9 cellular contexts compared by ENCODE assay signal in genomic region chr7:151249732-151250072, GRCh38. TPM values are rescaled to one million over a fixed set of nuclear protein-coding genes. Genes with fewer than 3 reads are reported as not detected.
DNase-seq lines count a peak whose midpoint lies in the region; ATAC-seq and TF ChIP-seq lines count a peak whose summit lies in the region.
"Had no signal": no experiment of that assay in that cellular context is flagged by ENCODE, and none has a peak within 500 bp of the region (broad histone marks: within the 10 kb centered on the region; RNA-seq: fewer than 3 reads in every experiment).

No MANE protein-coding gene starts in this region.

- peak overlapping the region; percentile 52 for H3K27ac ChIP-seq in fibroblast of lung (ENCODE audit: insufficient read depth, low read length)
- no peak overlapping the region for H3K27ac ChIP-seq in neuronal stem cell (replicated peaks; ENCODE audit: low read length)

- H3K79me2 ChIP-seq in fibroblast of lung (ENCODE audit: control insufficient read depth, insufficient read depth, low read length), result peaks cover 5% of the 10 kb centered on the region

- intact Hi-C loops in CD14-positive monocyte (cut with micrococcal nuclease), result loop anchor here (2.0 to 5.0 kb wide), 2 partner anchors 23 to 53 kb away; no protein-coding TSS in a partner anchor

- H3K9ac ChIP-seq in fibroblast of lung (ENCODE audit: insufficient read depth, low read length) (no peak overlapping the region), neuronal stem cell (ENCODE audit: low read depth, low read length, poor library complexity) (no peak overlapping the region)

- H3K14ac ChIP-seq in neuronal stem cell (ENCODE audit: low read length), result no peak overlapping the region

- peaks cover 30 to 42% of the 10 kb centered on the region in 2 donors for H3K36me3 Mint-ChIP-seq in CD14-positive monocyte

- no peak for ATAC-seq in HG03097 (IDR thresholded peaks at IDR 0.05; ENCODE audit: low FRiP score, unreplicated experiment)

- H3K4me1 Mint-ChIP-seq in CD14-positive monocyte, result peaks cover 61% of the 10 kb centered on the region

- no peak overlapping the region for H3K27ac Mint-ChIP-seq in CD14-positive monocyte
- H3K27ac Mint-ChIP-seq: activated T-cell treated with anti-CD3 and anti-CD28 coated beads, Interleukin-2, amount 50 U/mL, for 72 hours had no signal

- H3K9me3 Mint-ChIP-seq in CD14-positive monocyte, result peaks cover 0 to 24% (median 12%) of the 10 kb centered on the region in 7 donors
- H3K9me3 Mint-ChIP-seq: activated T-cell treated with anti-CD3 and anti-CD28 coated beads, Interleukin-2, amount 50 U/mL, for 72 hours had no signal

- no peak overlapping the region for H4K8ac ChIP-seq in neuronal stem cell (ENCODE audit: low read depth, low read length)

- TF ChIP-seq CTCF in CD14-positive monocyte (IDR thresholded peaks at IDR 0.05), result no peak
- TF ChIP-seq CTCF in fibroblast of lung (conservative IDR thresholded peaks at IDR 0.05 in 1 of 2, IDR thresholded peaks at IDR 0.05 in 1 of 2; ENCODE audit: low read depth in 1 of 2, low read length in 2 of 2), result no peak

- no peaks in the 10 kb centered on the region for H4K20me1 ChIP-seq in fibroblast of lung (ENCODE audit: control insufficient read depth, extremely low read depth, insufficient read depth, low read length)

- WGBS in neuronal stem cell (ENCODE audit: extremely low coverage in 2 of 2, insufficient read length in 2 of 2, insufficient replicate concordance in 1 of 2), 2 donors, result no CpG with 5 or more reads among the region's 5 CpGs

- H3K4me1 ChIP-seq in fibroblast of lung (ENCODE audit: control insufficient read depth, extremely low read depth, insufficient read depth, low read length) (peaks cover 40% of the 10 kb centered on the region), neuronal stem cell (ENCODE audit: control insufficient read depth in 2 of 2, insufficient read depth in 1 of 2, low read depth in 1 of 2, low read length in 2 of 2) (peaks cover 45 to 52% of the 10 kb centered on the region in 2 donors)

- no peak overlapping the region for H2BK5ac ChIP-seq in neuronal stem cell (ENCODE audit: low read length)

- H3K4me3 ChIP-seq in fibroblast of lung (replicated peaks in 1 of 4; ENCODE audit: control extremely low read depth in 1 of 4, insufficient read depth in 1 of 4, low read depth in 3 of 4, low read length in 4 of 4) (peak overlapping the region in 1 of 4 experiments; percentile 82), neuronal stem cell (ENCODE audit: low read length in 2 of 2) (peak overlapping the region in 1 of 2 donors; percentile 62)

- no peak overlapping the region for H2BK12ac ChIP-seq in neuronal stem cell (ENCODE audit: low read length)

- H3K27me3 ChIP-seq in fibroblast of lung (ENCODE audit: control insufficient read depth, insufficient read depth, low read length) (no peaks in the 10 kb centered on the region), neuronal stem cell (ENCODE audit: control insufficient read depth in 3 of 3, insufficient read depth in 3 of 3, low read depth in 1 of 3, low read length in 3 of 3) (peaks cover 0 to 29% (median 0%) of the 10 kb centered on the region in 3 experiments)

- H2AFZ ChIP-seq in fibroblast of lung (ENCODE audit: low read length) (no peak overlapping the region), neuronal stem cell (ENCODE audit: low read length) (peak overlapping the region; percentile 93)

- peaks cover 81 to 95% (median 82%) of the 10 kb centered on the region in 3 donors for H3K27me3 Mint-ChIP-seq in CD14-positive monocyte (ENCODE audit: low read depth in 3 of 3)

- no peak overlapping the region for H2AK5ac ChIP-seq in neuronal stem cell (ENCODE audit: low read depth, low read length)

- no peak overlapping the region for H2BK120ac ChIP-seq in neuronal stem cell (ENCODE audit: low read depth, low read length)

- H3K4me3 Mint-ChIP-seq in CD14-positive monocyte, result peak overlapping the region; percentile 81 to 91

- no peaks in the 10 kb centered on the region for H3K79me1 ChIP-seq in neuronal stem cell (ENCODE audit: low read depth, low read length)

- H4K91ac ChIP-seq in neuronal stem cell (ENCODE audit: low read depth, low read length, poor library complexity), result no peak overlapping the region

- no peak overlapping the region for H3K23ac ChIP-seq in neuronal stem cell (ENCODE audit: low read depth, low read length, poor library complexity)

- DNase-seq in CD14-positive monocyte (ENCODE audit: low spot score) (no peak), NCI-H460 (ENCODE audit: extremely low read depth, low read depth) (peak; percentile 65), fibroblast of lung (ENCODE audit: low read depth in 2 of 2) (peak; percentile 49 to 63), neuronal stem cell (ENCODE audit: low spot score) (peak; percentile 27), GF-D8 (lab: John Stamatoyannopoulos, UW) (no peak)
- no peak for DNase-seq in central memory CD4-positive, alpha-beta T cell
- DNase-seq in NK-92 treated with Interleukin-12 subunit alpha and Interleukin-12 subunit beta, amount 100 ng/mL, for 24 hours (lab: John Stamatoyannopoulos, UW), result no peak

- H3K18ac ChIP-seq in neuronal stem cell (ENCODE audit: low read length), result no peak overlapping the region

- H3K4me2 ChIP-seq in fibroblast of lung (ENCODE audit: extremely low read depth, insufficient read depth, low read length) (peak overlapping the region; percentile 71), neuronal stem cell (ENCODE audit: insufficient read depth, low read length, poor library complexity, severe bottlenecking) (no peak overlapping the region)

- no peak overlapping the region for H3K4ac ChIP-seq in neuronal stem cell (ENCODE audit: low read length)

- H3K9me3 ChIP-seq in fibroblast of lung (ENCODE audit: control insufficient read depth, insufficient read depth, low read depth, low read length), result no peaks in the 10 kb centered on the region
- H3K9me3 ChIP-seq in neuronal stem cell (replicated peaks in 1 of 2; ENCODE audit: control insufficient read depth in 2 of 2, insufficient read depth in 1 of 2, low read depth in 1 of 2, low read length in 2 of 2), result no peaks in the 10 kb centered on the region

- no peak overlapping the region for H2BK15ac ChIP-seq in neuronal stem cell (ENCODE audit: low read length)

- H3K36me3 ChIP-seq in fibroblast of lung (ENCODE audit: control insufficient read depth, insufficient read depth, low read length), result no peaks in the 10 kb centered on the region
- H3K36me3 ChIP-seq in neuronal stem cell (replicated peaks in 1 of 2; ENCODE audit: control insufficient read depth in 2 of 2, insufficient read depth in 2 of 2, low read length in 2 of 2), result no peaks in the 10 kb centered on the region

RNA-seq across cellular contexts. Expression of gene SMARCD3, which starts 1.2 kb away (rescaled TPM):
- polyA plus RNA-seq in CD14-positive monocyte (100 to 1,000 TPM; 104 to 112 TPM), fibroblast of lung (30.7 and 30.9 TPM in 2 replicates)
- 39.0 and 43.5 TPM in 2 replicates for total RNA-seq in NCI-H460 (2014; rRNA removed; shearing (Covaris generic))
- polyA plus RNA-seq in NCI-H460 (2014; cell fraction: nucleus; rRNA removed), result 146 and 166 TPM in 2 replicates
- total RNA-seq in fibroblast of lung, result 23.8 and 27.0 TPM in 2 replicates
- polyA plus RNA-seq in fibroblast of lung (2012), result 30.4 and 32.5 TPM in 2 replicates
- 41.0 and 45.7 TPM in 2 replicates for polyA minus RNA-seq in fibroblast of lung (ENCODE audit: low replicate concordance)
- 32.4 TPM for polyA plus RNA-seq in neuronal stem cell (2013, experiment 1 of 2)
- 33.6 TPM for polyA plus RNA-seq in neuronal stem cell (2013, experiment 2 of 2)

RNA-seq across cellular contexts. Expression of gene CHPF2, which starts 17.4 kb away (rescaled TPM):
- 10 to 100 TPM; 34.4 to 36.0 TPM for polyA plus RNA-seq in CD14-positive monocyte
- total RNA-seq in NCI-H460 (2014; rRNA removed; shearing (Covaris generic)), result 33.3 and 33.7 TPM in 2 replicates
- polyA plus RNA-seq in NCI-H460 (2014; cell fraction: nucleus; rRNA removed), result 71.4 and 79.1 TPM in 2 replicates
- total RNA-seq in fibroblast of lung, result 33.9 and 46.7 TPM in 2 replicates
- 33.6 and 42.5 TPM in 2 replicates for polyA plus RNA-seq in fibroblast of lung
- polyA plus RNA-seq in fibroblast of lung (2012), result 52.1 and 56.7 TPM in 2 replicates
- 64.7 and 75.7 TPM in 2 replicates for polyA minus RNA-seq in fibroblast of lung (ENCODE audit: low replicate concordance)
- polyA plus RNA-seq in neuronal stem cell (2013, experiment 1 of 2), result 8.2 TPM
- polyA plus RNA-seq in neuronal stem cell (2013, experiment 2 of 2), result 8.7 TPM

RNA-seq across cellular contexts. Expression of gene ABCF2, which starts 22.7 kb away (rescaled TPM):
- polyA plus RNA-seq in CD14-positive monocyte (10 to 100 TPM; 18.0 to 22.0 TPM), fibroblast of lung (41.6 and 66.1 TPM in 2 replicates)
- total RNA-seq in NCI-H460 (2014; rRNA removed; shearing (Covaris generic)), result 70.0 and 73.6 TPM in 2 replicates
- polyA plus RNA-seq in NCI-H460 (2014; cell fraction: nucleus; rRNA removed), result 53.1 and 67.7 TPM in 2 replicates
- 46.4 and 46.7 TPM in 2 replicates for total RNA-seq in fibroblast of lung
- polyA plus RNA-seq in fibroblast of lung (2012), result 33.1 and 53.6 TPM in 2 replicates
- 56.0 and 72.3 TPM in 2 replicates for polyA minus RNA-seq in fibroblast of lung (ENCODE audit: low replicate concordance)
- 19.4 TPM for polyA plus RNA-seq in neuronal stem cell (2013, experiment 1 of 2)
- polyA plus RNA-seq in neuronal stem cell (2013, experiment 2 of 2), result 19.4 TPM

RNA-seq across cellular contexts. Expression of gene H2BK1, which starts 39.4 kb away (rescaled TPM):
- not detected for polyA plus RNA-seq in CD14-positive monocyte
- total RNA-seq in NCI-H460 (2014; rRNA removed; shearing (Covaris generic)), result not detected in 2 replicates
- not detected in 2 replicates for polyA plus RNA-seq in NCI-H460 (2014; cell fraction: nucleus; rRNA removed)
- not detected in 2 replicates for total RNA-seq in fibroblast of lung
- not detected in 2 replicates for polyA plus RNA-seq in fibroblast of lung
- not detected in 2 replicates for polyA plus RNA-seq in fibroblast of lung (2012)
- polyA minus RNA-seq in fibroblast of lung (ENCODE audit: low replicate concordance), result not detected in 2 replicates
- not detected for polyA plus RNA-seq in neuronal stem cell (2013, experiment 1 of 2)
- polyA plus RNA-seq in neuronal stem cell (2013, experiment 2 of 2), result not detected

Comparison
In these comparisons a context has a peak if more than half of its experiments do, and no peak if none do; other contexts are left out.
1. DNase-seq: peak in NCI-H460 (single experiment), fibroblast of lung (2 of 2) and neuronal stem cell (single experiment); none in CD14-positive monocyte (single experiment), central memory CD4-positive, alpha-beta T cell (single experiment), NK-92 treated with Interleukin-12 subunit alpha and Interleukin-12 subunit beta, amount 100 ng/mL, for 24 hours (single experiment) and GF-D8 (single experiment).